Comparison of ENCODE assay signal across 21 cellular contexts in genomic region chr9:93669958-93670207, GRCh38.
DNase-seq lines count a peak whose midpoint lies in the region; ATAC-seq and TF ChIP-seq lines count a peak whose summit lies in the region.
"Had no signal": no experiment of that assay in that cellular context is flagged by ENCODE, and none has a peak within 500 bp of the region (broad histone marks: within the 10 kb centered on the region; RNA-seq: fewer than 3 reads in every experiment).

No MANE protein-coding gene starts in this region.

- H3K36me3 Mint-ChIP-seq in glutamatergic neuron (ENCODE audit: unreplicated experiment), result no peaks in the 10 kb centered on the region

- ATAC-seq in left ventricle myocardium superior, result no peak
- peak; percentile 2 for ATAC-seq in upper lobe of right lung
- no peak for ATAC-seq in GM18520 (IDR thresholded peaks at IDR 0.05; ENCODE audit: unreplicated experiment)
- no peak for ATAC-seq in GM18868 (IDR thresholded peaks at IDR 0.05; ENCODE audit: unreplicated experiment)
- ATAC-seq: left lobe of liver had no signal

- intact Hi-C loops in left ventricle myocardium superior (cut with micrococcal nuclease), result no loop called here
- intact Hi-C loops in upper lobe of right lung (cut with DNase I), result no loop called here

- no peaks in the 10 kb centered on the region for H3K9me3 ChIP-seq in right atrium auricular region
- no peaks in the 10 kb centered on the region for H3K9me3 ChIP-seq in SJCRH30 (replicated peaks)
- no peaks in the 10 kb centered on the region for H3K9me3 ChIP-seq in upper lobe of right lung

- H3K4me3 ChIP-seq in right atrium auricular region, result no peak overlapping the region
- H3K4me3 ChIP-seq in SJCRH30, result no peak overlapping the region
- H3K4me3 ChIP-seq in upper lobe of right lung, result no peak overlapping the region

- DNase-seq in right atrium auricular region (ENCODE audit: low spot score) (peak; percentile 58), left ventricle myocardium superior (no peak), SJCRH30 (peak; percentile 7 to 15), glutamatergic neuron (peak; percentile 20), upper lobe of right lung (no peak), HT-29 (ENCODE audit: low spot score) (no peak)
- DNase-seq: anterior cingulate cortex; caudate nucleus; DMS153; foreskin fibroblast; GF-D8; NCI-H1694; NCI-H2171; NCI-H69; stimulated activated CD4-positive, alpha-beta T cell treated with anti-CD3 and anti-CD28 coated beads, Interleukin-4, amount 100 ng/mL, for 1 hour; stimulated activated naive CD4-positive, alpha-beta T cell treated with Interleukin-2 at 50 U/mL for 16 hours had no signal

- no peaks in the 10 kb centered on the region for H3K4me1 ChIP-seq in right atrium auricular region
- no peaks in the 10 kb centered on the region for H3K4me1 ChIP-seq in SJCRH30
- H3K4me1 ChIP-seq in upper lobe of right lung, result no peaks in the 10 kb centered on the region

- no peak for TF ChIP-seq CTCF in right atrium auricular region (IDR thresholded peaks at IDR 0.05)
- no peak for TF ChIP-seq CTCF in glutamatergic neuron (IDR thresholded peaks at IDR 0.05; ENCODE audit: partially characterized antibody, unreplicated experiment)
- no peak for TF ChIP-seq CTCF in upper lobe of right lung (IDR thresholded peaks at IDR 0.05)

- no peak overlapping the region for H3K27ac ChIP-seq in right atrium auricular region
- H3K27ac ChIP-seq in SJCRH30, result no peak overlapping the region
- H3K27ac ChIP-seq in upper lobe of right lung, result no peak overlapping the region
- H3K27ac ChIP-seq: KMS-11 had no signal

- peak overlapping the region; percentile 45 for H3K27ac Mint-ChIP-seq in glutamatergic neuron (ENCODE audit: unreplicated experiment)
- H3K27ac Mint-ChIP-seq: CD4-positive, alpha-beta T cell had no signal

- H3K36me3 ChIP-seq in right atrium auricular region, result peaks cover 31% of the 10 kb centered on the region
- H3K36me3 ChIP-seq in SJCRH30, result no peaks in the 10 kb centered on the region
- H3K36me3 ChIP-seq in upper lobe of right lung, result peaks cover 36% of the 10 kb centered on the region

- H3K4me1 Mint-ChIP-seq in glutamatergic neuron (ENCODE audit: low read depth, unreplicated experiment), result peaks cover 6% of the 10 kb centered on the region

- no peak overlapping the region for H3K4me3 Mint-ChIP-seq in glutamatergic neuron (ENCODE audit: unreplicated experiment)
- H3K4me3 Mint-ChIP-seq: CD4-positive, alpha-beta T cell had no signal

- H3K27me3 ChIP-seq in right atrium auricular region, result no peaks in the 10 kb centered on the region
- no peaks in the 10 kb centered on the region for H3K27me3 ChIP-seq in SJCRH30
- H3K27me3 ChIP-seq in upper lobe of right lung, result no peaks in the 10 kb centered on the region

- peaks cover 4% of the 10 kb centered on the region for H3K9me3 Mint-ChIP-seq in glutamatergic neuron (ENCODE audit: unreplicated experiment)
- H3K9me3 Mint-ChIP-seq: CD4-positive, alpha-beta T cell had no signal

- peaks cover 4% of the 10 kb centered on the region for H3K27me3 Mint-ChIP-seq in glutamatergic neuron (ENCODE audit: unreplicated experiment)
- H3K27me3 Mint-ChIP-seq: CD4-positive, alpha-beta T cell had no signal

Comparison
In these comparisons a context has a peak if more than half of its experiments do, and no peak if none do; other contexts are left out.
1. DNase-seq: peak in right atrium auricular region (single experiment), SJCRH30 (2 of 2) and glutamatergic neuron (single experiment); none in left ventricle myocardium superior (single experiment), upper lobe of right lung (single experiment) and HT-29 (single experiment).